ENCODE assay signal across 31 cellular contexts in genomic region chr9:130470950-130471349, GRCh38. TPM values are rescaled to one million over a fixed set of nuclear protein-coding genes. Genes with fewer than 3 reads are reported as not detected.
"Had no signal": no experiment of that assay in that cellular context is flagged by ENCODE, and none has a peak within 500 bp of the region (broad histone marks: within the 10 kb centered on the region; RNA-seq: fewer than 3 reads in every experiment).

No MANE protein-coding gene starts in this region.

- H3K27ac Mint-ChIP-seq: activated CD4-positive, alpha-beta memory T cell treated with anti-CD3 and anti-CD28 coated beads, Interleukin-2, amount 10 ng/mL, durations not matched to agents 7 days and 5 days; activated CD4-positive, alpha-beta T cell treated with anti-CD3 and anti-CD28 coated beads, Interleukin-2, amount 10 ng/mL, durations not matched to agents 7 days and 5 days; activated naive CD4-positive, alpha-beta T cell treated with anti-CD3 and anti-CD28 coated beads, Interleukin-2, amount 50 U/mL, for 24 hours; activated naive CD8-positive, alpha-beta T cell treated with anti-CD3 and anti-CD28 coated beads, Interleukin-2, amount 10 ng/mL, durations not matched to agents 7 days and 5 days; activated T-helper 17 cell treated with anti-CD3 and anti-CD28 coated beads, Interleukin-2, amount 50 U/mL, for 72 hours; dendritic cell treated with granulocyte-macrophage colony-stimulating factor and Interleukin-4, amounts not matched to agents 40 ng/mL and 50 ng/mL, for 4 days; endodermal cell; T-helper 17 cell; T-helper 2 cell treated with Interferon-gamma antibody and Interleukin-4, amounts not matched to agents 5 μg/mL and 100 μg/mL, for 36 hours had no signal

- H3K4me1 Mint-ChIP-seq: activated CD4-positive, alpha-beta memory T cell treated with anti-CD3 and anti-CD28 coated beads, Interleukin-2, amount 10 ng/mL, durations not matched to agents 7 days and 5 days; activated CD4-positive, alpha-beta T cell treated with anti-CD3 and anti-CD28 coated beads, Interleukin-2, amount 10 ng/mL, durations not matched to agents 7 days and 5 days; activated naive CD4-positive, alpha-beta T cell treated with anti-CD3 and anti-CD28 coated beads, Interleukin-2, amount 50 U/mL, for 24 hours; activated naive CD8-positive, alpha-beta T cell treated with anti-CD3 and anti-CD28 coated beads, Interleukin-2, amount 10 ng/mL, durations not matched to agents 7 days and 5 days; activated T-helper 17 cell treated with anti-CD3 and anti-CD28 coated beads, Interleukin-2, amount 50 U/mL, for 72 hours; central memory CD8-positive, alpha-beta T cell had no signal

- H3K36me3 ChIP-seq: brain microvascular endothelial cell, gastrocnemius medialis had no signal

- H3K4me3 Mint-ChIP-seq: activated CD4-positive, alpha-beta memory T cell treated with anti-CD3 and anti-CD28 coated beads, Interleukin-2, amount 10 ng/mL, durations not matched to agents 7 days and 5 days; activated CD4-positive, alpha-beta T cell treated with anti-CD3 and anti-CD28 coated beads, Interleukin-2, amount 10 ng/mL, durations not matched to agents 7 days and 5 days; activated naive CD4-positive, alpha-beta T cell treated with anti-CD3 and anti-CD28 coated beads, Interleukin-2, amount 50 U/mL, for 24 hours; activated naive CD8-positive, alpha-beta T cell treated with anti-CD3 and anti-CD28 coated beads, Interleukin-2, amount 10 ng/mL, durations not matched to agents 7 days and 5 days; activated T-cell treated with anti-CD3 and anti-CD28 coated beads, Interleukin-2, amount 50 U/mL, for 4 hours; activated T-helper 17 cell treated with anti-CD3 and anti-CD28 coated beads, Interleukin-2, amount 50 U/mL, for 72 hours; central memory CD8-positive, alpha-beta T cell; dendritic cell treated with granulocyte-macrophage colony-stimulating factor and Interleukin-4, amounts not matched to agents 40 ng/mL and 50 ng/mL, for 4 days; endodermal cell; T-helper 17 cell; T-helper 2 cell treated with Interferon-gamma antibody and Interleukin-4, amounts not matched to agents 5 μg/mL and 100 μg/mL, for 36 hours had no signal

- H3K9me3 Mint-ChIP-seq: activated CD4-positive, alpha-beta memory T cell treated with anti-CD3 and anti-CD28 coated beads, Interleukin-2, amount 10 ng/mL, durations not matched to agents 7 days and 5 days; activated CD4-positive, alpha-beta T cell treated with anti-CD3 and anti-CD28 coated beads, Interleukin-2, amount 10 ng/mL, durations not matched to agents 7 days and 5 days; activated naive CD4-positive, alpha-beta T cell treated with anti-CD3 and anti-CD28 coated beads, Interleukin-2, amount 50 U/mL, for 24 hours; activated naive CD8-positive, alpha-beta T cell treated with anti-CD3 and anti-CD28 coated beads, Interleukin-2, amount 10 ng/mL, durations not matched to agents 7 days and 5 days; activated T-cell treated with anti-CD3 and anti-CD28 coated beads, Interleukin-2, amount 50 U/mL, for 4 hours; activated T-helper 17 cell treated with anti-CD3 and anti-CD28 coated beads, Interleukin-2, amount 50 U/mL, for 72 hours; central memory CD8-positive, alpha-beta T cell; dendritic cell treated with granulocyte-macrophage colony-stimulating factor and Interleukin-4, amounts not matched to agents 40 ng/mL and 50 ng/mL, for 4 days; endodermal cell; T-helper 2 cell treated with Interferon-gamma antibody and Interleukin-4, amounts not matched to agents 5 μg/mL and 100 μg/mL, for 36 hours had no signal

- H3K4me3 ChIP-seq: coronary artery, dorsolateral prefrontal cortex, gastrocnemius medialis, heart left ventricle had no signal

- H3K36me3 Mint-ChIP-seq: activated naive CD4-positive, alpha-beta T cell treated with anti-CD3 and anti-CD28 coated beads, Interleukin-2, amount 50 U/mL, for 24 hours; activated naive CD8-positive, alpha-beta T cell treated with anti-CD3 and anti-CD28 coated beads, Interleukin-2, amount 10 ng/mL, durations not matched to agents 7 days and 5 days had no signal

- H3K9me3 ChIP-seq: gastrocnemius medialis, heart left ventricle had no signal

- H3K27me3 ChIP-seq: gastrocnemius medialis, heart left ventricle had no signal

- ATAC-seq: activated T-cell treated with anti-CD3 and anti-CD28 coated beads, Interleukin-2, amount 50 U/mL, for 4 hours; activated T-helper 17 cell treated with anti-CD3 and anti-CD28 coated beads, Interleukin-2, amount 50 U/mL, for 72 hours; esophagus mucosa; gastrocnemius medialis; heart left ventricle; T-helper 17 cell had no signal

- H3K27ac ChIP-seq: brain microvascular endothelial cell, coronary artery, dorsolateral prefrontal cortex, gastrocnemius medialis, heart left ventricle had no signal

- DNase-seq: activated CD4-positive, alpha-beta memory T cell treated with anti-CD3 and anti-CD28 coated beads, Interleukin-2, amount 10 ng/mL, durations not matched to agents 7 days and 5 days; activated CD4-positive, alpha-beta T cell treated with anti-CD3 and anti-CD28 coated beads for 1 hour; activated CD4-positive, alpha-beta T cell treated with anti-CD3 and anti-CD28 coated beads for 4 hours; activated CD4-positive, alpha-beta T cell treated with anti-CD3 and anti-CD28 coated beads, Interleukin-2, amount 10 ng/mL, durations not matched to agents 7 days and 5 days; activated CD4-positive, alpha-beta T cell treated with anti-CD3 and anti-CD28 coated beads, Interleukin-2, amount 50 U/mL, for 4 hours; activated effector memory CD4-positive, alpha-beta T cell treated with Interleukin-2 at 50 U/mL for 16 hours; activated gamma-delta T cell treated with Interleukin-2 at 50 U/mL for 16 hours; activated naive CD4-positive, alpha-beta T cell treated with Interleukin-2 at 50 U/mL for 16 hours; activated naive CD8-positive, alpha-beta T cell treated with anti-CD3 and anti-CD28 coated beads, Interleukin-2, amount 10 ng/mL, durations not matched to agents 7 days and 5 days; activated T-cell treated with anti-CD3 and anti-CD28 coated beads, Interleukin-2, amount 50 U/mL, for 4 hours; amniotic stem cell; anterior cingulate cortex; brain microvascular endothelial cell; dorsolateral prefrontal cortex; effector memory CD4-positive, alpha-beta T cell; endodermal cell; foreskin fibroblast; gastrocnemius medialis; glutamatergic neuron; heart left ventricle; SW 1271; T-helper 1 cell; T-helper 17 cell; T1000 had no signal

- H3K4me1 ChIP-seq: gastrocnemius medialis, heart left ventricle had no signal

RNA-seq across cellular contexts. Expression of gene ASS1, which starts 26.2 kb away (rescaled TPM):
- total RNA-seq: T-helper 17 cell had no signal
